In the genomic region with DNA sequence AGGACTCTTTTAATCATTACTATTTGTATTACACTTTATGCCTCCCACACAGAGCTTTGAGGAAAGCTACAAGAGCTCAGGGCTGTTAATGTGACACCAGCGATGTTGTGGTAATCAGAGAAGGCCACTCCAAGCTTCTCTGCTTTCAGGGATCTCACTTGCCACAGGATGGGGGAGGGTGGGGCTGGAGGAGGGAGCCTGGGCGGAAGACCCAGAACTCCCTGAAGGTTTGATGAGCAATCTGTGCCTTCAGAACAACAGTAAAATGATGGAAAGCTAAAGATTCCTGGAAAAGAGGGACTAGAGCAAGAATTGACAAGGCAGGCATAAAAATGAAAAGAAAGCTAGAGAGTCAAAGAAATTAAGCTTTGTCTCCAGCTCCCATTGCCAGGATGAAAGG, we compare ENCODE assay signal across 10 cellular contexts.
DNase-seq lines count a peak whose midpoint lies in the region; ATAC-seq and TF ChIP-seq lines count a peak whose summit lies in the region.
"Had no signal": no experiment of that assay in that cellular context is flagged by ENCODE, and none has a peak within 500 bp of the region (broad histone marks: within the 10 kb centered on the region; RNA-seq: fewer than 3 reads in every experiment).

No MANE protein-coding gene starts in this region.

- ATAC-seq in GM23338: peak; percentile 91
- peak; percentile 80 to 98 (median 87) for ATAC-seq in heart left ventricle
- no peak for ATAC-seq in GM18870 (IDR thresholded peaks at IDR 0.05; ENCODE audit: unreplicated experiment)
- no peak for ATAC-seq in GM18505 (IDR thresholded peaks at IDR 0.05; ENCODE audit: unreplicated experiment)
- ATAC-seq: stimulated activated effector memory CD8-positive, alpha-beta T cell treated with anti-CD3 and anti-CD28 coated beads, Interleukin-12 subunit alpha, Interleukin-12 subunit beta, amount 100 ng/mL, for 72 hours had no signal

- no peak overlapping the region for H3K9ac ChIP-seq in MM.1S (ENCODE audit: low read length)

- H3K4me1 ChIP-seq in GM23338 (ENCODE audit: insufficient read depth): peaks cover 48% of the 10 kb centered on the region
- peaks cover 0 to 13% (median 0%) of the 10 kb centered on the region in 12 donors for H3K4me1 ChIP-seq in heart left ventricle
- H3K4me1 ChIP-seq in MM.1S (ENCODE audit: low read length): no peaks in the 10 kb centered on the region

- H3K27ac Mint-ChIP-seq in GM23338: peak overlapping the region; percentile 66
- peak overlapping the region; percentile 95 for H3K27ac Mint-ChIP-seq in progenitor cell of endocrine pancreas
- H3K27ac Mint-ChIP-seq: stimulated activated effector memory CD8-positive, alpha-beta T cell treated with anti-CD3 and anti-CD28 coated beads, Interleukin-12 subunit alpha, Interleukin-12 subunit beta, amount 100 ng/mL, for 72 hours had no signal

- TF ChIP-seq POLR2A in heart left ventricle (IDR thresholded peaks at IDR 0.05) (no peak), GM18505 (IDR thresholded peaks at IDR 0.05; ENCODE audit: borderline replicate concordance, extremely low read depth, insufficient read depth, insufficient read length) (no peak)

- intact Hi-C loops in heart left ventricle (cut with DNase I): no loop called here

- H3K79me2 ChIP-seq in GM23338 (replicated peaks; ENCODE audit: insufficient read depth): no peaks in the 10 kb centered on the region
- H3K79me2 ChIP-seq in MM.1S (ENCODE audit: low read length): no peaks in the 10 kb centered on the region

- H3K27me3 ChIP-seq in GM23338 (ENCODE audit: insufficient read depth): no peaks in the 10 kb centered on the region
- no peaks in the 10 kb centered on the region for H3K27me3 ChIP-seq in heart left ventricle
- no peaks in the 10 kb centered on the region for H3K27me3 ChIP-seq in MM.1S (replicated peaks; ENCODE audit: insufficient read depth, low read length)

- H3K27ac ChIP-seq in GM23338 (ENCODE audit: low read depth) (peak overlapping the region; percentile 67), heart left ventricle (peak overlapping the region in 8 of 12 donors; percentile 16 to 75 (median 50)), MM.1S (ENCODE audit: low read length) (no peak overlapping the region)

- H3K9me2 ChIP-seq in GM23338 (ENCODE audit: insufficient read depth) (no peaks in the 10 kb centered on the region), MM.1S (replicated peaks; ENCODE audit: insufficient read depth, low read length) (no peaks in the 10 kb centered on the region)

- no peak overlapping the region for H3K4me3 Mint-ChIP-seq in GM23338
- no peak overlapping the region for H3K4me3 Mint-ChIP-seq in progenitor cell of endocrine pancreas (ENCODE audit: low read depth)
- H3K4me3 Mint-ChIP-seq: stimulated activated effector memory CD8-positive, alpha-beta T cell treated with anti-CD3 and anti-CD28 coated beads, Interleukin-12 subunit alpha, Interleukin-12 subunit beta, amount 100 ng/mL, for 72 hours had no signal

- 48 to 61% (median 57%) methylated on average over 2 of the region's 2 CpGs for WGBS in heart left ventricle, 4 donors

- peak overlapping the region; percentile 69 for H3K4me2 ChIP-seq in GM23338
- no peak overlapping the region for H3K4me2 ChIP-seq in MM.1S (ENCODE audit: low read depth, low read length)

- H2AFZ ChIP-seq in GM23338 (no peak overlapping the region), MM.1S (ENCODE audit: low read length) (no peak overlapping the region)

- H3K27me3 Mint-ChIP-seq in GM23338 (ENCODE audit: insufficient read depth, low read depth, poor library complexity) (peaks cover 2% of the 10 kb centered on the region), progenitor cell of endocrine pancreas (no peaks in the 10 kb centered on the region)

- no peak for TF ChIP-seq CTCF in GM23338 (conservative IDR thresholded peaks at IDR 0.05; ENCODE audit: low read depth in 2 of 2)
- TF ChIP-seq CTCF in heart left ventricle (IDR thresholded peaks at IDR 0.05): no peak
- no peak for TF ChIP-seq CTCF in progenitor cell of endocrine pancreas (IDR thresholded peaks at IDR 0.05; ENCODE audit: unreplicated experiment)
- no peak for TF ChIP-seq CTCF in MM.1S (IDR thresholded peaks at IDR 0.05; ENCODE audit: low read length)

- H3K4me1 Mint-ChIP-seq in GM23338 (peaks cover 47% of the 10 kb centered on the region), progenitor cell of endocrine pancreas (ENCODE audit: low read depth) (peaks cover 34% of the 10 kb centered on the region)

- no peaks in the 10 kb centered on the region for H3K9me3 ChIP-seq in heart left ventricle
- no peaks in the 10 kb centered on the region for H3K9me3 ChIP-seq in MM.1S (replicated peaks; ENCODE audit: insufficient read depth, low read length)

- peaks cover 3% of the 10 kb centered on the region; the same call in 1 of the 3 replicates for H3K36me3 Mint-ChIP-seq in GM23338 (ENCODE audit: low read depth)
- H3K36me3 Mint-ChIP-seq in progenitor cell of endocrine pancreas (ENCODE audit: insufficient read depth): no peaks in the 10 kb centered on the region
- H3K36me3 Mint-ChIP-seq: stimulated activated effector memory CD8-positive, alpha-beta T cell treated with anti-CD3 and anti-CD28 coated beads, Interleukin-12 subunit alpha, Interleukin-12 subunit beta, amount 100 ng/mL, for 72 hours had no signal

- H3K4me3 ChIP-seq in GM23338 (0 out of 2 replicates have a peak overlapping the region, but pooled peaks have one; percentile 4), heart left ventricle (no peak overlapping the region), MM.1S (ENCODE audit: low read length) (no peak overlapping the region)

- H4K20me1 ChIP-seq in GM23338 (replicated peaks; ENCODE audit: insufficient read depth) (no peaks in the 10 kb centered on the region), MM.1S (ENCODE audit: insufficient read depth, low read length) (no peaks in the 10 kb centered on the region)

- H3K9me3 Mint-ChIP-seq in GM23338: no peaks in the 10 kb centered on the region
- no peaks in the 10 kb centered on the region for H3K9me3 Mint-ChIP-seq in progenitor cell of endocrine pancreas (ENCODE audit: low read depth)
- H3K9me3 Mint-ChIP-seq: stimulated activated effector memory CD8-positive, alpha-beta T cell treated with anti-CD3 and anti-CD28 coated beads, Interleukin-12 subunit alpha, Interleukin-12 subunit beta, amount 100 ng/mL, for 72 hours had no signal

- DNase-seq in GM23338 (ENCODE audit: low spot score) (peak; percentile 73), NCI-H510A (lab: John Stamatoyannopoulos, UW) (peak; percentile 50), heart left ventricle (peak in 4 of 5 donors; percentile 57 to 69 (median 60)), progenitor cell of endocrine pancreas (ENCODE audit: low spot score, unreplicated experiment) (no peak), MM.1S (no peak), UCSD-AML1 (lab: John Stamatoyannopoulos, UW; ENCODE audit: unreplicated experiment) (no peak)
- DNase-seq: NCI-H446 had no signal

- H3F3A ChIP-seq in GM23338 (replicated peaks; ENCODE audit: low read depth) (no peaks in the 10 kb centered on the region), MM.1S (ENCODE audit: insufficient read depth, low read length) (no peaks in the 10 kb centered on the region)

- H3K36me3 ChIP-seq in GM23338 (ENCODE audit: insufficient read depth): no peaks in the 10 kb centered on the region
- H3K36me3 ChIP-seq in heart left ventricle: no peaks in the 10 kb centered on the region
- H3K36me3 ChIP-seq in MM.1S (replicated peaks; ENCODE audit: insufficient read depth, low read length): no peaks in the 10 kb centered on the region

TF ChIP-seq in GM23338, 12 proteins besides CTCF, POLR2A, EP300 and RAD21 (continues in another document):
- TF ChIP-seq EZH2phosphoT487 (IDR thresholded peaks at IDR 0.05; ENCODE audit: unreplicated experiment): no peak

Comparison
In these comparisons a context has a peak if more than half of its experiments do, and no peak if none do; other contexts are left out.
1. ATAC-seq: peak in GM23338 (single experiment) and heart left ventricle (4 of 4); none in GM18870 (single experiment) and GM18505 (single experiment).
2. DNase-seq: peak in GM23338 (single experiment), NCI-H510A (single experiment) and heart left ventricle (4 of 5); none in progenitor cell of endocrine pancreas (single experiment), MM.1S (single experiment) and UCSD-AML1 (single experiment).